23 cellular contexts compared by ENCODE assay signal in the genomic region with DNA sequence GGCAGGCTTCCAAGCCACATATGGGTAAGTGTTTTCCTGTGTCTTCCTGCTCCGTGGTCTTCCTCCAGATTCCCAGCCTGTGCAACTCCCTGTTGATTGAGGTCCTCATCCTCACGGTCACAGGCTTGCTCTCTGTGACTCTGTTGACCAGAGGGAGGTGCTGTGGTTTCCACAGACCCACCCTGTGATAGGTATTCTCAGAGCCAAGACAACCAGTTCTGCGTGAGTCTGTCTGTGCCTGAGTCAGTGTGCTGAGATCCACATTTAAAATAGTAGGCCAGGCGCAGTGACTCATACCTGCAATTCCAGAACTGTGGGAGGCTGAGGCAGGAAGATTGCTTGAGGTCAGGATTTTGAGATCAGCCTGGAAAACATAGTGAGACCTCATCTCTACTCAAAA.
DNase-seq lines count a peak whose midpoint lies in the region; ATAC-seq and TF ChIP-seq lines count a peak whose summit lies in the region.
"Had no signal": no experiment of that assay in that cellular context is flagged by ENCODE, and none has a peak within 500 bp of the region (broad histone marks: within the 10 kb centered on the region; RNA-seq: fewer than 3 reads in every experiment).

No MANE protein-coding gene starts in this region.

- no peaks in the 10 kb centered on the region for H3K36me3 ChIP-seq in DND-41 (ENCODE audit: insufficient read depth, low read length)
- H3K36me3 ChIP-seq: BE2C, neutrophil, upper lobe of right lung had no signal

- H3K4me2 ChIP-seq in DND-41 (ENCODE audit: insufficient read depth, low read length), result no peak overlapping the region

- no peak overlapping the region for H2AFZ ChIP-seq in DND-41 (ENCODE audit: low read depth, low read length)

- TF ChIP-seq CTCF in DND-41 (IDR thresholded peaks at IDR 0.05; ENCODE audit: borderline replicate concordance, extremely low read depth, low read length, poor library complexity, severe bottlenecking), result peak; percentile 11
- TF ChIP-seq CTCF in NB4 (IDR thresholded peaks at IDR 0.05; ENCODE audit: low read depth, low read length), result peak; percentile 7
- no peak for TF ChIP-seq CTCF in astrocyte of the spinal cord (IDR thresholded peaks at IDR 0.05; ENCODE audit: low read depth, low read length)

- no peak overlapping the region for H3K9ac ChIP-seq in DND-41 (ENCODE audit: low read depth, low read length)

- no peaks in the 10 kb centered on the region for H4K20me1 ChIP-seq in DND-41 (ENCODE audit: insufficient read depth, low read length)

- H3K27me3 ChIP-seq in DND-41 (ENCODE audit: insufficient read depth, low read length, poor library complexity), result no peaks in the 10 kb centered on the region
- H3K27me3 ChIP-seq: BE2C, neutrophil, upper lobe of right lung had no signal

- no peaks in the 10 kb centered on the region for H3K9me3 ChIP-seq in DND-41 (ENCODE audit: insufficient read depth, low read length, severe bottlenecking)
- H3K9me3 ChIP-seq: BE2C, neutrophil, upper lobe of right lung had no signal

- in situ Hi-C loops in astrocyte of the spinal cord (cut with HindIII; ENCODE audit: low sequenced_read_pairs), result no loop called here

- DNase-seq in DND-41 (no peak), NB4 (ENCODE audit: low read depth) (no peak), astrocyte of the spinal cord (ENCODE audit: low read depth, low spot score) (peak; percentile 24), islet precursor cell (peak; percentile 91), DMS114 treated with DMSO at 0.1 percent for 48 hours (lab: John Stamatoyannopoulos, UW; ENCODE audit: unreplicated experiment) (no peak), A172 (ENCODE audit: low spot score) (no peak), RPMI8226 (no peak), OCI-M1 (lab: John Stamatoyannopoulos, UW) (no peak)
- DNase-seq: activated CD4-positive, alpha-beta T cell treated with anti-CD3 and anti-CD28 coated beads for 4 hours; activated naive CD4-positive, alpha-beta T cell treated with Interleukin-2 at 50 U/mL for 16 hours; activated T-cell treated with anti-CD3 and anti-CD28 coated beads, Interleukin-2, amount 50 U/mL, for 4 hours; BE2C; central memory CD4-positive, alpha-beta T cell; H7; kidney glomerular epithelial cell; NCI-H1417 treated with DMSO at 0.1 percent for 48 hours; NCI-H2107; stimulated activated CD4-positive, alpha-beta T cell treated with anti-CD3 and anti-CD28 coated beads, Interleukin-1b, Interleukin-23, amount 100 ng/mL, for 48 hours; T-helper 17 cell; upper lobe of right lung had no signal

- H3K4me1 ChIP-seq in DND-41 (ENCODE audit: insufficient read depth, low read length), result no peaks in the 10 kb centered on the region
- H3K4me1 ChIP-seq: BE2C, upper lobe of right lung had no signal

- no peak overlapping the region for H3K27ac ChIP-seq in DND-41 (ENCODE audit: low read length)
- H3K27ac ChIP-seq: HL-60, neutrophil, upper lobe of right lung had no signal

- H3K79me2 ChIP-seq in DND-41 (ENCODE audit: insufficient read depth, low read length), result no peaks in the 10 kb centered on the region

- no peak for TF ChIP-seq POLR2A in NB4 (IDR thresholded peaks at IDR 0.05; ENCODE audit: extremely low read depth, insufficient read length)

- no peak overlapping the region for H3K4me3 ChIP-seq in DND-41 (ENCODE audit: low read depth in 1 of 2, low read length in 2 of 2)
- H3K4me3 ChIP-seq in NB4 (ENCODE audit: low read depth, low read length), result no peak overlapping the region
- H3K4me3 ChIP-seq in astrocyte of the spinal cord (ENCODE audit: low read depth, low read length), result no peak overlapping the region
- H3K4me3 ChIP-seq: upper lobe of right lung had no signal

- ATAC-seq in DND-41 (ENCODE audit: insufficient read depth, low read depth), result no peak
- ATAC-seq: activated T-cell treated with anti-CD3 and anti-CD28 coated beads, Interleukin-2, amount 50 U/mL, for 4 hours; Panc1; T-helper 17 cell; upper lobe of right lung had no signal

Comparison
In these comparisons a context has a peak if more than half of its experiments do, and no peak if none do; other contexts are left out.
1. DNase-seq: peak in astrocyte of the spinal cord (single experiment) and islet precursor cell (single experiment); none in DND-41 (single experiment), NB4 (single experiment), DMS114 treated with DMSO at 0.1 percent for 48 hours (single experiment), A172 (single experiment), RPMI8226 (single experiment) and OCI-M1 (single experiment).